3 cellular contexts compared by ENCODE assay signal in the genomic region with DNA sequence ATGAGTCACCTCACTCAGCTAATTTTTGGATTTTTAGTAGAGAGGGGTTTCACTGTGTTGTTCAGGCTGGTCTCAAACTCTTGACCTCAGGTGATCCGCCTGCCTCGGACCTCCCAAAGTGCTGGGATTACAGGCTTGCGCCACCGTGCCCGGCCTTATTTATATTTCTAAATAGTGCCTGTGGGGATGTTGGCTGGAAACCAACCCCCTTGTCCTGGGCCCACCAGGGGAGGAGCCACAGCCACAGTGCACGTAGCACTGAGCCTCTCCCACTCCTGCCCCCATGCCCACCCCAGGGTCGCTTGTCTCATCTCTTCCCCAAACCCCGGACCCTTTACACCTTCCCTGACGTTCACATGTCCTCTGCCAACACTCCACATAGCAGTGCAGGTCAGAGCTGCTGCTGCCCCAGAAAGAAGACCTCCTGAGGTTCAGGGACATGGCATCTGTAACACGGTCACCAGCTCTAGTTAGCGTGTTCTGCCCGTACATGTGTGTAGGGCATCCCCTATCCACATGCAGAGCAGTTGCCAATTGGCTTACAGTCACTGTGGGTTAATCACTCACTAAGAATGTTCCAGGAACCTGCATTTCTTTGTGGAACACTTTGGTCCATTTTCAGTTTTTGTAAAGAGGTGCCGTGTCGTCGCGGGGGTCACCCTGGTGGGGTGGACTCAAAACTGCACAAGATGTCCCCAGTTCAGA.
TF ChIP-seq lines count a peak whose summit lies in the region.

No MANE protein-coding gene starts in this region.

TF ChIP-seq in HEK293, 187 proteins besides CTCF, POLR2A, EP300 and RAD21:
- TF ChIP-seq ZNF530 (tag by site-specific recombination; IDR thresholded peaks at IDR 0.05; ENCODE audit: low read depth) = no peak
- TF ChIP-seq ZIC2 (tag by site-specific recombination; IDR thresholded peaks at IDR 0.05) = peak; percentile 41; the same call in 1 of the 2 replicates
- peak; percentile 25; the same call in 1 of the 2 replicates for TF ChIP-seq ZFP69B (tag by site-specific recombination; IDR thresholded peaks at IDR 0.05)
TF ChIP-seq in HEK293: peak in this region for 2.

TF ChIP-seq in H1, 55 proteins besides CTCF, POLR2A, EP300 and RAD21:
- TF ChIP-seq BACH1 (IDR thresholded peaks at IDR 0.05; ENCODE audit: low read length) (no peak), YY1 (IDR thresholded peaks at IDR 0.05; ENCODE audit: low read depth, low read length) (no peak), POLR2AphosphoS5 (IDR thresholded peaks at IDR 0.05; ENCODE audit: low read depth, low read length) (no peak), ASH2L (IDR thresholded peaks at IDR 0.05; ENCODE audit: low read length) (no peak), KDM1A (IDR thresholded peaks at IDR 0.05; ENCODE audit: borderline replicate concordance, low read length) (no peak), HDAC2 (IDR thresholded peaks at IDR 0.05; ENCODE audit: borderline replicate concordance in 1 of 2, low read depth in 2 of 2, low read length in 2 of 2) (no peak), ZNF274 (IDR thresholded peaks at IDR 0.05; ENCODE audit: borderline replicate concordance, extremely low read depth, low read length) (no peak), EZH2 (IDR thresholded peaks at IDR 0.05; ENCODE audit: low read depth, low read length, severe bottlenecking) (no peak), SP2 (IDR thresholded peaks at IDR 0.05; ENCODE audit: low read length) (no peak), SP4 (IDR thresholded peaks at IDR 0.05; ENCODE audit: low read length) (no peak), TAF7 (optimal IDR thresholded peaks at IDR 0.05; ENCODE audit: borderline replicate concordance, low read depth, low read length) (no peak), TAF1 (IDR thresholded peaks at IDR 0.05; ENCODE audit: low read depth, low read length) (no peak), RXRA (IDR thresholded peaks at IDR 0.05; ENCODE audit: insufficient read depth, low read depth, low read length) (no peak), BCL11A (IDR thresholded peaks at IDR 0.05; ENCODE audit: low read depth in 2 of 2, low read length in 2 of 2) (no peak), PHF8 (conservative IDR thresholded peaks at IDR 0.05; ENCODE audit: low read depth, low read length) (no peak), RBBP5 (IDR thresholded peaks at IDR 0.05; ENCODE audit: borderline replicate concordance, low read depth, low read length) (no peak), SAP30 (IDR thresholded peaks at IDR 0.05; ENCODE audit: insufficient read depth, insufficient replicate concordance, low read length) (no peak), POU5F1 (IDR thresholded peaks at IDR 0.05; ENCODE audit: low read depth, low read length) (no peak), CEBPB (IDR thresholded peaks at IDR 0.05; ENCODE audit: low read depth, low read length) (no peak)
- TF ChIP-seq, protein P1, sequence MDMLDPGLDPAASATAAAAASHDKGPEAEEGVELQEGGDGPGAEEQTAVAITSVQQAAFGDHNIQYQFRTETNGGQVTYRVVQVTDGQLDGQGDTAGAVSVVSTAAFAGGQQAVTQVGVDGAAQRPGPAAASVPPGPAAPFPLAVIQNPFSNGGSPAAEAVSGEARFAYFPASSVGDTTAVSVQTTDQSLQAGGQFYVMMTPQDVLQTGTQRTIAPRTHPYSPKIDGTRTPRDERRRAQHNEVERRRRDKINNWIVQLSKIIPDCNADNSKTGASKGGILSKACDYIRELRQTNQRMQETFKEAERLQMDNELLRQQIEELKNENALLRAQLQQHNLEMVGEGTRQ (IDR thresholded peaks at IDR 0.05; ENCODE audit: low read length) = no peak
TF ChIP-seq in H1: peak in this region for 0.

TF ChIP-seq in HepG2, 621 proteins besides CTCF, POLR2A, EP300 and RAD21:
- TF ChIP-seq, protein P2, sequence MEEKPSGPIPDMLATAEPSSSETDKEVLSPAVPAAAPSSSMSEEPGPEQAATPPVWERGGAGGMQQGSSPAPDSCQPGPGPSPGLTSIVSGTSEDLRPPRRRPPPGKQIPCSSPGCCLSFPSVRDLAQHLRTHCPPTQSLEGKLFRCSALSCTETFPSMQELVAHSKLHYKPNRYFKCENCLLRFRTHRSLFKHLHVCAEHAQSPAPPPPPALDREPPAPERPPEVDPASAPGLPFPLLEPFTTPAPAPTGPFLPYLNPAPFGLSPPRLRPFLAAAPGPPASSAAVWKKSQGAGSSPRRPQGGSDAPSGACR (CRISPR knock-in tag; IDR thresholded peaks at IDR 0.05) = 0 out of 2 replicates have a peak, but pooled peaks have one; percentile 49
- TF ChIP-seq, protein P3, sequence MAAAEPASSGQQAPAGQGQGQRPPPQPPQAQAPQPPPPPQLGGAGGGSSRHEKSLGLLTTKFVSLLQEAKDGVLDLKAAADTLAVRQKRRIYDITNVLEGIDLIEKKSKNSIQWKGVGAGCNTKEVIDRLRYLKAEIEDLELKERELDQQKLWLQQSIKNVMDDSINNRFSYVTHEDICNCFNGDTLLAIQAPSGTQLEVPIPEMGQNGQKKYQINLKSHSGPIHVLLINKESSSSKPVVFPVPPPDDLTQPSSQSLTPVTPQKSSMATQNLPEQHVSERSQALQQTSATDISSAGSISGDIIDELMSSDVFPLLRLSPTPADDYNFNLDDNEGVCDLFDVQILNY (CRISPR knock-in tag; conservative IDR thresholded peaks at IDR 0.05) = no peak
